Comparison of ENCODE assay signal across 23 cellular contexts in the genomic region with DNA sequence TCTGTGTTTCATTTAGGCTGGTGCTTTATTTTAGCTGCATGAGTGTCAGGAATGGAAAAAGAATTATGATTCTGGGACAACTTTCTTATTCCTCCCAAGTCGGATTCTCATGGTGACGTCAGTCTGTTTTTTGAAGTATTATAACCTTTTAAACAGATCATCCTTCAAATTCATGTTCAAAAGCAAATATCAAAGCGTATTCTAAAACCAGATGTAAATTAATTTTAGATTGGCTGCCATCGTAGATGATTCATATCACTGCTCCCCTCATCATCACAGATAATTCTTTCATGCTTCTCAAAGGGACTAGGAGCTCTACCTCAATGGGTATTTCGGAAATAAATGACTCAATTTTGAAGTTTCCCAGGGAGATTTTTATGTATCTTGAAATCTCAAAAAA. TPM values are rescaled to one million over a fixed set of nuclear protein-coding genes. Genes with fewer than 3 reads are reported as not detected.
DNase-seq lines count a peak whose midpoint lies in the region; ATAC-seq and TF ChIP-seq lines count a peak whose summit lies in the region.
"Had no signal": no experiment of that assay in that cellular context is flagged by ENCODE, and none has a peak within 500 bp of the region (broad histone marks: within the 10 kb centered on the region; RNA-seq: fewer than 3 reads in every experiment).

No MANE protein-coding gene starts in this region.

- no peaks in the 10 kb centered on the region for H3K9me3 ChIP-seq in tibial nerve
- H3K9me3 ChIP-seq: SK-N-SH had no signal

- H3K4me1 Mint-ChIP-seq in HFFc6 (ENCODE audit: low read depth) (peaks cover 89% of the 10 kb centered on the region), type B pancreatic cell (ENCODE audit: unreplicated experiment) (peaks cover 39% of the 10 kb centered on the region), WTC11 (peaks cover 42% of the 10 kb centered on the region)
- peaks cover 46% of the 10 kb centered on the region for H3K4me1 Mint-ChIP-seq in activated T-helper 1 cell treated with anti-CD3 and anti-CD28 coated beads, Interleukin-12 subunit alpha, Interleukin-12 subunit beta, Interleukin-2, Interleukin-4 antibody, amounts not matched to agents 30 ng/mL and 10 ng/mL and 1 ng/mL, durations not matched to agents 14 hours and 24 hours and 36 hours (ENCODE audit: low read depth)

- CTCF ChIA-PET in WTC11 (lab: Charles Lee), result interaction anchor here (1.4 to 3.8 kb wide), 2 partner anchors 15 to 18 kb away, joined by 3 to 18 read pairs; partner anchors contain the start of gene FNTB

- H3K27ac Mint-ChIP-seq in HFFc6 (peak overlapping the region; percentile 93; the same call in 1 of the 2 replicates), type B pancreatic cell (peak overlapping the region; percentile 92), WTC11 (no peak overlapping the region)
- H3K27ac Mint-ChIP-seq in activated T-helper 1 cell treated with anti-CD3 and anti-CD28 coated beads, Interleukin-12 subunit alpha, Interleukin-12 subunit beta, Interleukin-2, Interleukin-4 antibody, amounts not matched to agents 30 ng/mL and 10 ng/mL and 1 ng/mL, durations not matched to agents 14 hours and 24 hours and 36 hours, result peak overlapping the region; percentile 6
- H3K27ac Mint-ChIP-seq: B cell, IgD-negative memory B cell had no signal

- no peaks in the 10 kb centered on the region for H3K27me3 ChIP-seq in tibial nerve

- peaks cover 0 to 7% (median 0%) of the 10 kb centered on the region in 4 donors for H3K4me1 ChIP-seq in tibial nerve

- TF ChIP-seq CTCF in HFFc6 (IDR thresholded peaks at IDR 0.05), result no peak
- no peak for TF ChIP-seq CTCF in fibroblast of mammary gland (conservative IDR thresholded peaks at IDR 0.05; ENCODE audit: control insufficient read depth, insufficient read depth, low read depth, low read length)
- TF ChIP-seq CTCF in type B pancreatic cell (conservative IDR thresholded peaks at IDR 0.05), result no peak
- TF ChIP-seq CTCF in WTC11 (IDR thresholded peaks at IDR 0.05), result no peak
- TF ChIP-seq CTCF in tibial nerve (IDR thresholded peaks at IDR 0.05), result no peak

- intact Hi-C loops in activated T-helper 1 cell treated with anti-CD3 and anti-CD28 coated beads, Interleukin-12 subunit alpha, Interleukin-12 subunit beta, Interleukin-2, Interleukin-4 antibody, amounts not matched to agents 30 ng/mL and 10 ng/mL and 1 ng/mL, durations not matched to agents 14 hours and 24 hours and 36 hours (cut with micrococcal nuclease), result loop anchor here (2.0 kb wide), 1 partner anchor 285 kb away; no protein-coding TSS in a partner anchor

- H3K36me3 ChIP-seq in tibial nerve, result peaks cover 0 to 13% (median 0%) of the 10 kb centered on the region in 3 donors

- no peak for TF ChIP-seq POLR2A in GM18505 (IDR thresholded peaks at IDR 0.05; ENCODE audit: borderline replicate concordance, extremely low read depth, insufficient read depth, insufficient read length)
- no peak for TF ChIP-seq POLR2A in tibial nerve (IDR thresholded peaks at IDR 0.05)

- H3K4me3 Mint-ChIP-seq in HFFc6 (no peak overlapping the region), type B pancreatic cell (peak overlapping the region; percentile 20), WTC11 (no peak overlapping the region)
- no peak overlapping the region for H3K4me3 Mint-ChIP-seq in activated T-helper 1 cell treated with anti-CD3 and anti-CD28 coated beads, Interleukin-12 subunit alpha, Interleukin-12 subunit beta, Interleukin-2, Interleukin-4 antibody, amounts not matched to agents 30 ng/mL and 10 ng/mL and 1 ng/mL, durations not matched to agents 14 hours and 24 hours and 36 hours
- H3K4me3 Mint-ChIP-seq: B cell, IgD-negative memory B cell had no signal

- no peak overlapping the region for H3K27ac ChIP-seq in tibial nerve
- H3K27ac ChIP-seq: C4-2B, KMS-11 had no signal

- no peak for ATAC-seq in WTC11
- ATAC-seq in GM18505 (IDR thresholded peaks at IDR 0.05; ENCODE audit: unreplicated experiment), result no peak

- H3K4me3 ChIP-seq in fibroblast of mammary gland (ENCODE audit: control insufficient read depth, low read depth, low read length) (no peak overlapping the region), tibial nerve (no peak overlapping the region)

- DNase-seq in HFFc6 (no peak), fibroblast of mammary gland (ENCODE audit: low read depth) (peak; percentile 45), type B pancreatic cell (ENCODE audit: extremely low spot score, unreplicated experiment) (no peak), WTC11 (ENCODE audit: low spot score) (no peak), tibial nerve (ENCODE audit: low spot score in 2 of 2) (no peak)
- DNase-seq in activated T-helper 1 cell treated with anti-CD3 and anti-CD28 coated beads, Interleukin-12 subunit alpha, Interleukin-12 subunit beta, Interleukin-2, Interleukin-4 antibody, amounts not matched to agents 30 ng/mL and 10 ng/mL and 1 ng/mL, durations not matched to agents 14 hours and 24 hours and 36 hours (ENCODE audit: low spot score), result no peak
- DNase-seq: DMS153, DND-41, GOT3, HCEC 1CT, MM.1S, NCI-H2029, NCI-H446, NCI-H524 treated with DMSO at 0.1 percent for 48 hours, NCI-H774, SIG-M5, SK-N-SH had no signal

- H3K9me3 Mint-ChIP-seq in HFFc6 (no peaks in the 10 kb centered on the region), type B pancreatic cell (no peaks in the 10 kb centered on the region), WTC11 (no peaks in the 10 kb centered on the region; the same call in 1 of the 2 replicates)
- no peaks in the 10 kb centered on the region for H3K9me3 Mint-ChIP-seq in activated T-helper 1 cell treated with anti-CD3 and anti-CD28 coated beads, Interleukin-12 subunit alpha, Interleukin-12 subunit beta, Interleukin-2, Interleukin-4 antibody, amounts not matched to agents 30 ng/mL and 10 ng/mL and 1 ng/mL, durations not matched to agents 14 hours and 24 hours and 36 hours
- H3K9me3 Mint-ChIP-seq: IgD-negative memory B cell had no signal

- no peak for TF ChIP-seq EP300 in tibial nerve (IDR thresholded peaks at IDR 0.05)

- POLR2A ChIA-PET in WTC11 (lab: Charles Lee), result no interaction called here

- H3K27me3 Mint-ChIP-seq in HFFc6 (ENCODE audit: insufficient read depth) (peaks cover 2% of the 10 kb centered on the region; the same call in 1 of the 2 replicates), type B pancreatic cell (no peaks in the 10 kb centered on the region), WTC11 (ENCODE audit: low read depth) (no peaks in the 10 kb centered on the region)
- no peaks in the 10 kb centered on the region for H3K27me3 Mint-ChIP-seq in activated T-helper 1 cell treated with anti-CD3 and anti-CD28 coated beads, Interleukin-12 subunit alpha, Interleukin-12 subunit beta, Interleukin-2, Interleukin-4 antibody, amounts not matched to agents 30 ng/mL and 10 ng/mL and 1 ng/mL, durations not matched to agents 14 hours and 24 hours and 36 hours (ENCODE audit: insufficient read depth)
- H3K27me3 Mint-ChIP-seq: B cell, IgD-negative memory B cell had no signal

- WGBS in tibial nerve, 2 donors, result 90 to 96% methylated on average over 5 of the region's 5 CpGs

- H3K36me3 Mint-ChIP-seq in HFFc6 (ENCODE audit: low read depth) (peaks cover 13% of the 10 kb centered on the region), type B pancreatic cell (peaks cover 24% of the 10 kb centered on the region), WTC11 (0 out of 2 replicates have a peak, but pooled peaks cover 4% of the 10 kb centered on the region)
- H3K36me3 Mint-ChIP-seq in activated T-helper 1 cell treated with anti-CD3 and anti-CD28 coated beads, Interleukin-12 subunit alpha, Interleukin-12 subunit beta, Interleukin-2, Interleukin-4 antibody, amounts not matched to agents 30 ng/mL and 10 ng/mL and 1 ng/mL, durations not matched to agents 14 hours and 24 hours and 36 hours (ENCODE audit: low read depth), result peaks cover 6% of the 10 kb centered on the region

RNA-seq across cellular contexts. Expression of gene FNTB, which starts 15.1 kb away (rescaled TPM):
- total RNA-seq in HFFc6 (2021; fragmentation: NEBNext Ultra II Directional; extraction: Animal tissue kit (Norgen Biotek cat#: 25700)), result 10 to 100 TPM; 14.1 to 22.7 (median 18.0) TPM
- 14.3 and 17.8 TPM in 2 replicates for total RNA-seq in activated T-helper 1 cell treated with anti-CD3 and anti-CD28 coated beads, Interleukin-12 subunit alpha, Interleukin-12 subunit beta, Interleukin-2, Interleukin-4 antibody, amounts not matched to agents 30 ng/mL and 10 ng/mL and 1 ng/mL, durations not matched to agents 14 hours and 24 hours and 36 hours
- total RNA-seq in type B pancreatic cell (ENCODE audit: low replicate concordance) (30.1 and 31.2 TPM in 2 replicates), WTC11 (2021) (14.2 to 18.2 TPM (median 17.3 TPM) in 3 replicates), tibial nerve (10 to 100 TPM; 21.0 to 34.5 (median 31.0) TPM)

RNA-seq across cellular contexts. Expression of gene RAB15, which starts 29.6 kb away (rescaled TPM):
- 1 to 10 TPM; 3.5 to 5.7 (median 5.0) TPM for total RNA-seq in HFFc6 (2021; fragmentation: NEBNext Ultra II Directional; extraction: Animal tissue kit (Norgen Biotek cat#: 25700))
- total RNA-seq in activated T-helper 1 cell treated with anti-CD3 and anti-CD28 coated beads, Interleukin-12 subunit alpha, Interleukin-12 subunit beta, Interleukin-2, Interleukin-4 antibody, amounts not matched to agents 30 ng/mL and 10 ng/mL and 1 ng/mL, durations not matched to agents 14 hours and 24 hours and 36 hours, result 5.7 and 6.0 TPM in 2 replicates
- total RNA-seq in type B pancreatic cell (ENCODE audit: low replicate concordance) (31.4 and 55.6 TPM in 2 replicates), WTC11 (2021) (38.4 to 49.1 TPM (median 38.6 TPM) in 3 replicates), tibial nerve (1 to 10 TPM in 1 of 4 donors, under 1 TPM in 2, not detected in 1; 0.22 to 2.4 (median 0.42) TPM)

RNA-seq across cellular contexts. Expression of gene GPX2, which starts 59.2 kb away (rescaled TPM):
- total RNA-seq in HFFc6 (2021; fragmentation: NEBNext Ultra II Directional; extraction: Animal tissue kit (Norgen Biotek cat#: 25700)), result not detected
- not detected in 2 replicates for total RNA-seq in activated T-helper 1 cell treated with anti-CD3 and anti-CD28 coated beads, Interleukin-12 subunit alpha, Interleukin-12 subunit beta, Interleukin-2, Interleukin-4 antibody, amounts not matched to agents 30 ng/mL and 10 ng/mL and 1 ng/mL, durations not matched to agents 14 hours and 24 hours and 36 hours
- total RNA-seq in type B pancreatic cell (ENCODE audit: low replicate concordance) (39.2 and 69.7 TPM in 2 replicates), WTC11 (2021) (0.80 to 1.5 TPM (median 1.0 TPM) in 3 replicates), tibial nerve (not detected)
- total RNA-seq: A673, B cell had no signal

Comparison
In these comparisons a context has a peak if more than half of its experiments do, and no peak if none do; other contexts are left out.
1. RNA of gene GPX2, which starts 59.2 kb away (total RNA-seq): 39.2 to 69.7 TPM in type B pancreatic cell; 0.80 to 1.5 TPM in WTC11, not detected in HFFc6, not detected in activated T-helper 1 cell treated with anti-CD3 and anti-CD28 coated beads, Interleukin-12 subunit alpha, Interleukin-12 subunit beta, Interleukin-2, Interleukin-4 antibody, amounts not matched to agents 30 ng/mL and 10 ng/mL and 1 ng/mL, durations not matched to agents 14 hours and 24 hours and 36 hours and not detected in tibial nerve; every median in the first group is over 10 times any median in the second.